In genomic region chr5:87004101-87004500, GRCh38 we compare ENCODE assay signal across 15 cellular contexts.
"Had no signal": no experiment of that assay in that cellular context is flagged by ENCODE, and none has a peak within 500 bp of the region (broad histone marks: within the 10 kb centered on the region; RNA-seq: fewer than 3 reads in every experiment).

No MANE protein-coding gene starts in this region.

- H3K27me3 ChIP-seq: brain microvascular endothelial cell, gastroesophageal sphincter, left lung, ovary had no signal

- H3K4me1 ChIP-seq: gastroesophageal sphincter, left lung had no signal

- DNase-seq: activated CD4-positive, alpha-beta T cell treated with anti-CD3 and anti-CD28 coated beads for 4 hours; activated CD8-positive, alpha-beta memory T cell treated with anti-CD3 and anti-CD28 coated beads, Interleukin-2, amount 50 U/mL, for 48 hours; activated CD8-positive, alpha-beta T cell treated with anti-CD3 and anti-CD28 coated beads, Interleukin-2, amount 10 ng/mL, durations not matched to agents 7 days and 5 days; activated gamma-delta T cell treated with Interleukin-2 at 50 U/mL for 16 hours; amniotic stem cell; brain microvascular endothelial cell; left lung; mucosa of descending colon; naive thymus-derived CD4-positive, alpha-beta T cell; ovary; stimulated activated naive CD8-positive, alpha-beta T cell treated with anti-CD3 and anti-CD28 coated beads, Interleukin-15, amount 100 ng/mL, for 72 hours; T-helper 17 cell; WERI-Rb-1 had no signal

- ATAC-seq: activated CD8-positive, alpha-beta T cell treated with anti-CD3 and anti-CD28 coated beads, Interleukin-2, amount 10 ng/mL, durations not matched to agents 7 days and 5 days; gastroesophageal sphincter; left lung; mucosa of descending colon; naive thymus-derived CD4-positive, alpha-beta T cell; sciatic nerve; stimulated activated naive CD8-positive, alpha-beta T cell treated with anti-CD3 and anti-CD28 coated beads, Interleukin-15, amount 100 ng/mL, for 72 hours; T-helper 17 cell had no signal

- H3K36me3 ChIP-seq: brain microvascular endothelial cell, gastroesophageal sphincter, left lung, ovary, WERI-Rb-1 had no signal

- H3K27ac ChIP-seq: brain microvascular endothelial cell, gastroesophageal sphincter, left lung, ovary, WERI-Rb-1 had no signal

- H3K4me3 ChIP-seq: gastroesophageal sphincter, left lung, mucosa of descending colon, ovary had no signal

- H3K9me3 ChIP-seq: gastroesophageal sphincter, left lung, mucosa of descending colon, ovary had no signal
